ENCODE assay signal across 7 cellular contexts in genomic region chr6:137510923-137511322, GRCh38. TPM values are rescaled to one million over a fixed set of nuclear protein-coding genes. Genes with fewer than 3 reads are reported as not detected.
"Had no signal": no experiment of that assay in that cellular context is flagged by ENCODE, and none has a peak within 500 bp of the region (broad histone marks: within the 10 kb centered on the region; RNA-seq: fewer than 3 reads in every experiment).

No MANE protein-coding gene starts in this region.

- H3K4me3 ChIP-seq: GM23338 had no signal

- ATAC-seq: GM23338 had no signal

- H3K27ac Mint-ChIP-seq: GM23338, H9, HFFc6, IgD-negative memory B cell had no signal

- H3K36me3 Mint-ChIP-seq: IgD-negative memory B cell had no signal

- DNase-seq: H9, HCEC 1CT, HFFc6, KG1 had no signal

- H3K4me1 Mint-ChIP-seq: IgD-negative memory B cell had no signal

- H3K4me3 Mint-ChIP-seq: GM23338, H9, HFFc6, IgD-negative memory B cell had no signal

RNA-seq across cellular contexts. Expression of gene OLIG3, which starts 16.7 kb away (rescaled TPM):
- total RNA-seq: HFFc6, HT-29 had no signal
